2 cellular contexts compared by ENCODE assay signal in genomic region chr19:3775374-3775711, GRCh38.
TF ChIP-seq lines count a peak whose summit lies in the region.

No MANE protein-coding gene starts in this region.

TF ChIP-seq in HepG2, 621 proteins besides CTCF, POLR2A, EP300 and RAD21:
- TF ChIP-seq ZKSCAN8 (CRISPR knock-in tag; IDR thresholded peaks at IDR 0.05; ENCODE audit: borderline replicate concordance), result peak; percentile 37; the same call in 1 of the 2 replicates
- TF ChIP-seq HNRNPLL (IDR thresholded peaks at IDR 0.05; ENCODE audit: low read depth, low read length, poor library complexity, severe bottlenecking), result no peak

TF ChIP-seq in K562, 482 proteins besides CTCF, POLR2A, EP300 and RAD21:
- TF ChIP-seq TFE3 (CRISPR knock-in tag; IDR thresholded peaks at IDR 0.05) (no peak), TFAP4 (CRISPR knock-in tag; IDR thresholded peaks at IDR 0.05; ENCODE audit: borderline replicate concordance) (0 out of 2 replicates have a peak, but pooled peaks have one; percentile 18), ZBTB26 (CRISPR knock-in tag; IDR thresholded peaks at IDR 0.05) (no peak), ZKSCAN8 (CRISPR knock-in tag; IDR thresholded peaks at IDR 0.05) (peak; percentile 96), HMBOX1 (IDR thresholded peaks at IDR 0.05) (no peak), ZBTB17 (CRISPR knock-in tag; IDR thresholded peaks at IDR 0.05) (no peak), HDAC8 (tag; IDR thresholded peaks at IDR 0.05) (no peak), ZNF696 (CRISPR knock-in tag; conservative IDR thresholded peaks at IDR 0.05) (no peak), TCF15 (CRISPR knock-in tag; IDR thresholded peaks at IDR 0.05) (no peak), SMAD3 (CRISPR knock-in tag; conservative IDR thresholded peaks at IDR 0.05) (no peak)
